12 cellular contexts compared by ENCODE assay signal in genomic region chr16:80330803-80331202, GRCh38.
A peak's percentile ranks its signal among the peaks of the same experiment; 100 is the strongest.
DNase-seq lines count a peak whose midpoint lies in the region; ATAC-seq and TF ChIP-seq lines count a peak whose summit lies in the region.
"Had no signal": no experiment of that assay in that cellular context is flagged by ENCODE, and none has a peak within 500 bp of the region (broad histone marks: within the 10 kb centered on the region; RNA-seq: fewer than 3 reads in every experiment).

No MANE protein-coding gene starts in this region.

- no peak overlapping the region for H3K4me3 Mint-ChIP-seq in endodermal cell
- H3K4me3 Mint-ChIP-seq: CD4-positive, CD25-positive, alpha-beta regulatory T cell; CD8-positive, alpha-beta memory T cell; H9 had no signal

- no peak for TF ChIP-seq POLR2A in right lobe of liver (IDR thresholded peaks at IDR 0.05)

- H3K4me3 ChIP-seq in colonic mucosa (no peak overlapping the region), endodermal cell (ENCODE audit: low read length) (no peak overlapping the region), right lobe of liver (no peak overlapping the region)

- no peaks in the 10 kb centered on the region for H3K36me3 Mint-ChIP-seq in endodermal cell (ENCODE audit: low read depth)
- H3K36me3 Mint-ChIP-seq: CD4-positive, CD25-positive, alpha-beta regulatory T cell; CD8-positive, alpha-beta memory T cell had no signal

- TF ChIP-seq CTCF in colonic mucosa (IDR thresholded peaks at IDR 0.05) (no peak), endodermal cell (conservative IDR thresholded peaks at IDR 0.05) (no peak), right lobe of liver (IDR thresholded peaks at IDR 0.05) (no peak)

- H3K9me3 Mint-ChIP-seq in endodermal cell = no peaks in the 10 kb centered on the region
- H3K9me3 Mint-ChIP-seq: CD8-positive, alpha-beta memory T cell; H9 had no signal

- peak in 3 of 4 donors; percentile 46 to 80 (median 59) for ATAC-seq in right lobe of liver

- H3K4me1 ChIP-seq in colonic mucosa = no peaks in the 10 kb centered on the region
- H3K4me1 ChIP-seq in endodermal cell (ENCODE audit: control insufficient read depth, insufficient read depth, low read length) = no peaks in the 10 kb centered on the region
- no peaks in the 10 kb centered on the region for H3K4me1 ChIP-seq in right lobe of liver
- H3K4me1 ChIP-seq: BE2C had no signal

- DNase-seq in colonic mucosa (peak; percentile 19), endodermal cell (peak; percentile 10), right lobe of liver (no peak), midbrain (lab: John Stamatoyannopoulos, UW) (no peak), AML-193 (lab: John Stamatoyannopoulos, UW) (no peak)
- DNase-seq in activated naive CD4-positive, alpha-beta T cell (lab: John Stamatoyannopoulos, UW) = no peak
- DNase-seq: BE2C; C1 segment of cervical spinal cord; CD4-positive, CD25-positive, alpha-beta regulatory T cell; CD8-positive, alpha-beta memory T cell; COR-L47; H9 had no signal

- H3K9me3 ChIP-seq in colonic mucosa (no peaks in the 10 kb centered on the region), endodermal cell (ENCODE audit: control insufficient read depth, low read length) (no peaks in the 10 kb centered on the region), right lobe of liver (no peaks in the 10 kb centered on the region)

- H3K36me3 ChIP-seq in colonic mucosa = no peaks in the 10 kb centered on the region
- no peaks in the 10 kb centered on the region for H3K36me3 ChIP-seq in endodermal cell (ENCODE audit: control insufficient read depth, insufficient read depth, low read length)
- no peaks in the 10 kb centered on the region for H3K36me3 ChIP-seq in right lobe of liver
- H3K36me3 ChIP-seq: BE2C had no signal

- H3K9ac ChIP-seq in colonic mucosa (ENCODE audit: low read depth in 2 of 2, low read length in 2 of 2) (no peak overlapping the region), endodermal cell (ENCODE audit: extremely low read depth, low read length, poor library complexity, severe bottlenecking) (no peak overlapping the region)

- H3K27me3 Mint-ChIP-seq in endodermal cell (ENCODE audit: insufficient read depth) = peaks cover 26% of the 10 kb centered on the region

- intact Hi-C loops in colonic mucosa (cut with DNase I) (no loop called here), right lobe of liver (cut with DNase I) (no loop called here)

- no peak overlapping the region for H3K27ac Mint-ChIP-seq in endodermal cell
- H3K27ac Mint-ChIP-seq: CD8-positive, alpha-beta memory T cell had no signal

- H3K27me3 ChIP-seq in colonic mucosa (no peaks in the 10 kb centered on the region), endodermal cell (ENCODE audit: control insufficient read depth, insufficient read depth, low read length, poor library complexity, severe bottlenecking) (peaks cover 18% of the 10 kb centered on the region), right lobe of liver (no peaks in the 10 kb centered on the region)
- H3K27me3 ChIP-seq: BE2C had no signal

- 69 to 86% methylated on average over 2 to 3 of the region's 3 CpGs for WGBS in endodermal cell (ENCODE audit: insufficient coverage in 1 of 2, insufficient read length in 1 of 2), 2 experiments
- WGBS in right lobe of liver (ENCODE audit: insufficient coverage, low coverage, low lambda C conversion rate, missing lambda C conversion rate) = 14% methylated on average over 1 of the region's 3 CpGs

- no peak overlapping the region for H3K27ac ChIP-seq in colonic mucosa
- no peak overlapping the region for H3K27ac ChIP-seq in endodermal cell (ENCODE audit: low read depth, low read length)
- no peak overlapping the region for H3K27ac ChIP-seq in right lobe of liver

- peaks cover 16% of the 10 kb centered on the region for H3K4me1 Mint-ChIP-seq in endodermal cell
- H3K4me1 Mint-ChIP-seq: CD4-positive, CD25-positive, alpha-beta regulatory T cell; CD8-positive, alpha-beta memory T cell; H9 had no signal

Comparison
In these comparisons a context has a peak if more than half of its experiments do, and no peak if none do; other contexts are left out.
1. DNase-seq: peak in colonic mucosa (single experiment) and endodermal cell (single experiment); none in right lobe of liver (0 of 3), midbrain (single experiment), activated naive CD4-positive, alpha-beta T cell (0 of 4) and AML-193 (0 of 2).